ENCODE assay signal across 16 cellular contexts in the genomic region with DNA sequence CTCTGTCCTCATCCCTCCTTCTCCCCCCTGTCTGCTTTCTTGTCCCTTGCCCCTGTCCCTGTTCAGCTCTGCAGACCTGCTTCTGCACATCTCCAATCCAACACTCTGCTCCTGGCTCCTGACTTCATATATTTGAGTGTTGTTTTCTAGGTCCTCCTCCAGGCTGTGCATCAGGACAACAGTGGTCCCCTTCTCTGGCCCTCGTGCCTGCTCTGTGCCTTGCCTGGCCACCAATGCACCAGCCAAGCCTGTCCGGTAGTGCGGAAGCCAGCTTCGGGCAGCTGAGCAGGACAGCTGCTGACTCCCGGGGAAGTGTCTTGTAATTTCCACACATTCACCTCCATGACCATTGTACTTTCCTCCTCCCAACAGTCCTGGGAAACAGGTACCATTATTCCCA.
A peak's percentile ranks its signal among the peaks of the same experiment; 100 is the strongest.
DNase-seq lines count a peak whose midpoint lies in the region; ATAC-seq and TF ChIP-seq lines count a peak whose summit lies in the region.
"Had no signal": no experiment of that assay in that cellular context is flagged by ENCODE, and none has a peak within 500 bp of the region (broad histone marks: within the 10 kb centered on the region; RNA-seq: fewer than 3 reads in every experiment).

No MANE protein-coding gene starts in this region.

- peak; percentile 14 for DNase-seq in activated CD8-positive, alpha-beta memory T cell treated with anti-CD3 and anti-CD28 coated beads, Interleukin-2, amount 10 ng/mL, durations not matched to agents 7 days and 5 days
- DNase-seq in activated CD8-positive, alpha-beta memory T cell treated with anti-CD3 and anti-CD28 coated beads, Interleukin-2, amount 50 U/mL, for 48 hours = no peak
- DNase-seq in T-helper 17 cell (no peak), mesenchymal stem cell (no peak), thyroid gland (no peak), LoVo (ENCODE audit: low spot score) (no peak), esophagus squamous epithelium (lab: John Stamatoyannopoulos, UW) (no peak)
- DNase-seq: H7, MM.1S, NCI-H1417 treated with DMSO at 0.1 percent for 48 hours, NCI-H2029, NCI-H2171 treated with DMSO at 0.1 percent for 48 hours, NCI-H748 treated with DMSO at 0.1 percent for 48 hours, SHP77 treated with DMSO at 0.1 percent for 48 hours had no signal

- H3K4me1 ChIP-seq in mesenchymal stem cell (ENCODE audit: control insufficient read depth, insufficient read depth, low read depth, low read length) = no peaks in the 10 kb centered on the region
- H3K4me1 ChIP-seq in thyroid gland = peaks cover 52 to 62% of the 10 kb centered on the region in 2 donors
- H3K4me1 ChIP-seq in esophagus squamous epithelium = peaks cover 6 to 48% (median 14%) of the 10 kb centered on the region in 3 donors

- H3K9me3 ChIP-seq in T-helper 17 cell (ENCODE audit: control insufficient read depth, low read length, poor library complexity, severe bottlenecking) (no peaks in the 10 kb centered on the region), mesenchymal stem cell (ENCODE audit: control insufficient read depth, low read length) (no peaks in the 10 kb centered on the region), thyroid gland (no peaks in the 10 kb centered on the region), esophagus squamous epithelium (no peaks in the 10 kb centered on the region)

- H4K8ac ChIP-seq in mesenchymal stem cell (ENCODE audit: low read length) = peak overlapping the region; percentile 13

- H3K14ac ChIP-seq in mesenchymal stem cell (ENCODE audit: low read length in 2 of 2) = no peak overlapping the region

- TF ChIP-seq CTCF in thyroid gland (IDR thresholded peaks at IDR 0.05) (no peak), esophagus squamous epithelium (IDR thresholded peaks at IDR 0.05) (no peak)

- H3K4me3 ChIP-seq in mesenchymal stem cell (ENCODE audit: insufficient read depth in 1 of 2, low read depth in 1 of 2, low read length in 2 of 2) = no peak overlapping the region
- H3K4me3 ChIP-seq in thyroid gland (replicated peaks in 1 of 3) = no peak overlapping the region
- H3K4me3 ChIP-seq in esophagus squamous epithelium = no peak overlapping the region

- no peak overlapping the region for H3K4me2 ChIP-seq in mesenchymal stem cell (ENCODE audit: low read length, poor library complexity, severe bottlenecking)

- no peaks in the 10 kb centered on the region for H3K79me1 ChIP-seq in mesenchymal stem cell (replicated peaks; ENCODE audit: low read length, poor library complexity, severe bottlenecking)

- no peak overlapping the region for H3K27ac Mint-ChIP-seq in activated CD8-positive, alpha-beta memory T cell treated with anti-CD3 and anti-CD28 coated beads, Interleukin-2, amount 10 ng/mL, durations not matched to agents 7 days and 5 days
- peak overlapping the region; percentile 83 for H3K27ac Mint-ChIP-seq in T-helper 17 cell

- H3K36me3 ChIP-seq in mesenchymal stem cell (ENCODE audit: control insufficient read depth in 1 of 2, insufficient read depth in 2 of 2, low read depth in 1 of 2, low read length in 2 of 2) (no peaks in the 10 kb centered on the region), thyroid gland (no peaks in the 10 kb centered on the region), esophagus squamous epithelium (no peaks in the 10 kb centered on the region)

- H2AK5ac ChIP-seq in mesenchymal stem cell (ENCODE audit: low read length, severe bottlenecking) = no peak overlapping the region

- no peak overlapping the region for H2BK12ac ChIP-seq in mesenchymal stem cell (ENCODE audit: low read length in 2 of 2)

- no peak overlapping the region for H2BK120ac ChIP-seq in mesenchymal stem cell (ENCODE audit: low read depth, low read length)

- H2BK5ac ChIP-seq in mesenchymal stem cell (ENCODE audit: low read depth, low read length, poor library complexity, severe bottlenecking) = no peak overlapping the region

- TF ChIP-seq POLR2A in thyroid gland (IDR thresholded peaks at IDR 0.05) (no peak), esophagus squamous epithelium (IDR thresholded peaks at IDR 0.05) (no peak)

- no peak for ATAC-seq in activated CD8-positive, alpha-beta memory T cell treated with anti-CD3 and anti-CD28 coated beads, Interleukin-2, amount 10 ng/mL, durations not matched to agents 7 days and 5 days
- ATAC-seq in T-helper 17 cell (no peak), GM19395 (IDR thresholded peaks at IDR 0.05; ENCODE audit: unreplicated experiment) (no peak)

- no peak overlapping the region for H2AFZ ChIP-seq in mesenchymal stem cell (ENCODE audit: low read depth, low read length)

- peaks cover 12% of the 10 kb centered on the region for H3K4me1 Mint-ChIP-seq in activated CD8-positive, alpha-beta memory T cell treated with anti-CD3 and anti-CD28 coated beads, Interleukin-2, amount 10 ng/mL, durations not matched to agents 7 days and 5 days
- peaks cover 33% of the 10 kb centered on the region for H3K4me1 Mint-ChIP-seq in T-helper 17 cell

- H3K9me3 Mint-ChIP-seq in activated CD8-positive, alpha-beta memory T cell treated with anti-CD3 and anti-CD28 coated beads, Interleukin-2, amount 10 ng/mL, durations not matched to agents 7 days and 5 days (ENCODE audit: low read depth) = no peaks in the 10 kb centered on the region

- intact Hi-C loops in thyroid gland (cut with DNase I) = no loop called here
- intact Hi-C loops in esophagus squamous epithelium (cut with DNase I) = no loop called here

- no peak overlapping the region for H4K91ac ChIP-seq in mesenchymal stem cell (ENCODE audit: low read length)

- H3K4me3 Mint-ChIP-seq in activated CD8-positive, alpha-beta memory T cell treated with anti-CD3 and anti-CD28 coated beads, Interleukin-2, amount 10 ng/mL, durations not matched to agents 7 days and 5 days = no peak overlapping the region
- H3K4me3 Mint-ChIP-seq in T-helper 17 cell = peak overlapping the region; percentile 80

- H3K27ac ChIP-seq in mesenchymal stem cell (ENCODE audit: low read length, poor library complexity, severe bottlenecking) (no peak overlapping the region), thyroid gland (peak overlapping the region; percentile 61 to 87 (median 79)), esophagus squamous epithelium (no peak overlapping the region)
- H3K27ac ChIP-seq: C4-2B had no signal

- no peak overlapping the region for H3K4ac ChIP-seq in mesenchymal stem cell (ENCODE audit: low read depth in 1 of 2, low read length in 2 of 2)

- WGBS in mesenchymal stem cell = 88% methylated on average over 5 of the region's 5 CpGs
- 87 to 88% methylated on average over 5 of the region's 5 CpGs for WGBS in thyroid gland, 2 donors
- 81 to 97% methylated on average over 3 to 5 of the region's 5 CpGs for WGBS in esophagus squamous epithelium, 2 donors

- peak overlapping the region in 1 of 2 experiments; percentile 14 for H3K18ac ChIP-seq in mesenchymal stem cell (ENCODE audit: low read depth in 1 of 2, low read length in 2 of 2)

- H3K9ac ChIP-seq in mesenchymal stem cell (ENCODE audit: low read length) = no peak overlapping the region

- no peaks in the 10 kb centered on the region for H3K36me3 Mint-ChIP-seq in activated CD8-positive, alpha-beta memory T cell treated with anti-CD3 and anti-CD28 coated beads, Interleukin-2, amount 10 ng/mL, durations not matched to agents 7 days and 5 days
- H3K36me3 Mint-ChIP-seq in T-helper 17 cell (ENCODE audit: low read depth) = no peaks in the 10 kb centered on the region

- H2BK15ac ChIP-seq in mesenchymal stem cell (ENCODE audit: low read depth, poor library complexity, severe bottlenecking) = no peak overlapping the region

- CTCF ChIA-PET in activated CD8-positive, alpha-beta memory T cell treated with anti-CD3 and anti-CD28 coated beads, Interleukin-2, amount 10 ng/mL, durations not matched to agents 7 days and 5 days (lab: Charles Lee) = interaction anchor here (1.2 to 1.4 kb wide), 2 partner anchors 9 to 160 kb away, joined by 3 to 5 read pairs; no protein-coding TSS in a partner anchor

- H3K27me3 ChIP-seq in mesenchymal stem cell (ENCODE audit: control insufficient read depth in 1 of 2, insufficient read depth in 1 of 2, low read length in 2 of 2) = peaks cover 41 to 47% of the 10 kb centered on the region in 2 experiments
- no peaks in the 10 kb centered on the region for H3K27me3 ChIP-seq in thyroid gland
- H3K27me3 ChIP-seq in esophagus squamous epithelium = no peaks in the 10 kb centered on the region

- H3K23ac ChIP-seq in mesenchymal stem cell (ENCODE audit: low read length in 2 of 2) = no peak overlapping the region

- H3K27me3 Mint-ChIP-seq in activated CD8-positive, alpha-beta memory T cell treated with anti-CD3 and anti-CD28 coated beads, Interleukin-2, amount 10 ng/mL, durations not matched to agents 7 days and 5 days = peaks cover 11% of the 10 kb centered on the region
- no peaks in the 10 kb centered on the region for H3K27me3 Mint-ChIP-seq in T-helper 17 cell

Comparison
In these comparisons a context has a peak if more than half of its experiments do, and no peak if none do; other contexts are left out.
1. H3K27ac ChIP-seq: peak in thyroid gland (3 of 3); none in mesenchymal stem cell (single experiment) and esophagus squamous epithelium (0 of 4).